ENCODE assay signal across 1 cellular context in genomic region chr6:82084324-82084920, GRCh38.
TF ChIP-seq lines count a peak whose summit lies in the region.

No MANE protein-coding gene starts in this region.

TF ChIP-seq in HepG2, 621 proteins besides CTCF, POLR2A, EP300 and RAD21 (continued from another document and continues in another):
- TF ChIP-seq ZKSCAN8 (CRISPR knock-in tag; IDR thresholded peaks at IDR 0.05; ENCODE audit: borderline replicate concordance) = peak; percentile 75; the same call in 1 of the 2 replicates
- TF ChIP-seq GPN1 (CRISPR knock-in tag; IDR thresholded peaks at IDR 0.05; ENCODE audit: borderline replicate concordance) = no peak
- TF ChIP-seq XRCC5 (optimal IDR thresholded peaks at IDR 0.05; ENCODE audit: low read length) = no peak
- TF ChIP-seq SRSF9 (IDR thresholded peaks at IDR 0.05; ENCODE audit: borderline replicate concordance, insufficient read depth, low read depth, low read length, poor library complexity, severe bottlenecking) = no peak
- no peak for TF ChIP-seq ZNF207 (IDR thresholded peaks at IDR 0.05; ENCODE audit: borderline replicate concordance)
- no peak for TF ChIP-seq ZBTB2 (CRISPR knock-in tag; IDR thresholded peaks at IDR 0.05; ENCODE audit: low read depth)
- no peak for TF ChIP-seq SMARCC2 (IDR thresholded peaks at IDR 0.05)
- no peak for TF ChIP-seq PBX2 (CRISPR knock-in tag; IDR thresholded peaks at IDR 0.05)
- TF ChIP-seq MTF2 (CRISPR knock-in tag; IDR thresholded peaks at IDR 0.05; ENCODE audit: borderline replicate concordance) = no peak
- TF ChIP-seq ZNF883 (CRISPR knock-in tag; IDR thresholded peaks at IDR 0.05; ENCODE audit: not compliant biosample characterization) = no peak
- TF ChIP-seq TAF15 (IDR thresholded peaks at IDR 0.05; ENCODE audit: low read depth, low read length, poor library complexity, severe bottlenecking) = no peak
- no peak for TF ChIP-seq JDP2 (CRISPR knock-in tag; IDR thresholded peaks at IDR 0.05; ENCODE audit: borderline replicate concordance)
- TF ChIP-seq ZFP82 (CRISPR knock-in tag; IDR thresholded peaks at IDR 0.05; ENCODE audit: borderline replicate concordance) = no peak
- TF ChIP-seq MEIS1 (CRISPR knock-in tag; IDR thresholded peaks at IDR 0.05; ENCODE audit: borderline replicate concordance) = no peak
- TF ChIP-seq LRRFIP1 (CRISPR knock-in tag; conservative IDR thresholded peaks at IDR 0.05) = no peak
- TF ChIP-seq KDM5B (CRISPR knock-in tag; IDR thresholded peaks at IDR 0.05; ENCODE audit: borderline replicate concordance) = no peak
- no peak for TF ChIP-seq MYNN (CRISPR knock-in tag; IDR thresholded peaks at IDR 0.05; ENCODE audit: low read depth)
- TF ChIP-seq FOXK1 (CRISPR knock-in tag; IDR thresholded peaks at IDR 0.05; ENCODE audit: borderline replicate concordance, low read depth) = no peak
- TF ChIP-seq FOXO1 (CRISPR knock-in tag; IDR thresholded peaks at IDR 0.05) = no peak
- TF ChIP-seq NFATC3 (CRISPR knock-in tag; IDR thresholded peaks at IDR 0.05) = no peak
- no peak for TF ChIP-seq HNRNPUL1 (IDR thresholded peaks at IDR 0.05; ENCODE audit: low read depth, low read length)
- TF ChIP-seq MAFG (CRISPR knock-in tag; IDR thresholded peaks at IDR 0.05) = no peak
- TF ChIP-seq ZSCAN25 (CRISPR knock-in tag; IDR thresholded peaks at IDR 0.05) = no peak
- no peak for TF ChIP-seq ZHX2 (IDR thresholded peaks at IDR 0.05; ENCODE audit: low read depth)
- TF ChIP-seq ZHX2 (CRISPR knock-in tag; IDR thresholded peaks at IDR 0.05; ENCODE audit: borderline replicate concordance) = no peak
- no peak for TF ChIP-seq E2F1 (CRISPR knock-in tag; IDR thresholded peaks at IDR 0.05)
- TF ChIP-seq ZFP90 (CRISPR knock-in tag; IDR thresholded peaks at IDR 0.05; ENCODE audit: borderline replicate concordance) = no peak
- no peak for TF ChIP-seq ZNF264 (CRISPR knock-in tag; IDR thresholded peaks at IDR 0.05)
- TF ChIP-seq IRF1 (CRISPR knock-in tag; IDR thresholded peaks at IDR 0.05; ENCODE audit: low read depth) = no peak
- peak; percentile 34; the same call in 1 of the 2 replicates for TF ChIP-seq MLX (CRISPR knock-in tag; IDR thresholded peaks at IDR 0.05)
- TF ChIP-seq RERE (CRISPR knock-in tag; IDR thresholded peaks at IDR 0.05; ENCODE audit: low read depth) = no peak; the same call in 1 of the 2 replicates
- no peak for TF ChIP-seq SRSF4 (IDR thresholded peaks at IDR 0.05; ENCODE audit: low read depth, low read length, poor library complexity, severe bottlenecking)
- no peak for TF ChIP-seq MXD1 (CRISPR knock-in tag; IDR thresholded peaks at IDR 0.05)
- TF ChIP-seq FOXK2 (IDR thresholded peaks at IDR 0.05) = no peak
- TF ChIP-seq ZNF670 (CRISPR knock-in tag; IDR thresholded peaks at IDR 0.05; ENCODE audit: borderline replicate concordance) = no peak
- TF ChIP-seq TBX2 (CRISPR knock-in tag; IDR thresholded peaks at IDR 0.05; ENCODE audit: borderline replicate concordance) = peak; percentile 71
- TF ChIP-seq RORA (CRISPR knock-in tag; IDR thresholded peaks at IDR 0.05) = no peak
- no peak for TF ChIP-seq FOXP1 (IDR thresholded peaks at IDR 0.05)
- peak; percentile 73; the same call in 1 of the 2 replicates for TF ChIP-seq FOXP1 (CRISPR knock-in tag; IDR thresholded peaks at IDR 0.05)
- 0 out of 2 replicates have a peak, but pooled peaks have one; percentile 25 for TF ChIP-seq KLF6 (CRISPR knock-in tag; IDR thresholded peaks at IDR 0.05)
- TF ChIP-seq ERF (CRISPR knock-in tag; IDR thresholded peaks at IDR 0.05) = 0 out of 2 replicates have a peak, but pooled peaks have one; percentile 28
- no peak for TF ChIP-seq MTA3 (CRISPR knock-in tag; IDR thresholded peaks at IDR 0.05)
- TF ChIP-seq YY1 (IDR thresholded peaks at IDR 0.05; ENCODE audit: insufficient read depth, insufficient replicate concordance, low read depth, low read length) = peak; percentile 36
- TF ChIP-seq MEF2D (CRISPR knock-in tag; IDR thresholded peaks at IDR 0.05) = no peak
- TF ChIP-seq MXD4 (CRISPR knock-in tag; IDR thresholded peaks at IDR 0.05) = no peak
- no peak for TF ChIP-seq ADNP (CRISPR knock-in tag; IDR thresholded peaks at IDR 0.05)
- TF ChIP-seq GATAD1 (CRISPR knock-in tag; IDR thresholded peaks at IDR 0.05) = no peak
- no peak for TF ChIP-seq AKAP8 (CRISPR knock-in tag; IDR thresholded peaks at IDR 0.05)
- no peak for TF ChIP-seq CBFB (CRISPR knock-in tag; IDR thresholded peaks at IDR 0.05)
